14 cellular contexts compared by ENCODE assay signal in the genomic region with DNA sequence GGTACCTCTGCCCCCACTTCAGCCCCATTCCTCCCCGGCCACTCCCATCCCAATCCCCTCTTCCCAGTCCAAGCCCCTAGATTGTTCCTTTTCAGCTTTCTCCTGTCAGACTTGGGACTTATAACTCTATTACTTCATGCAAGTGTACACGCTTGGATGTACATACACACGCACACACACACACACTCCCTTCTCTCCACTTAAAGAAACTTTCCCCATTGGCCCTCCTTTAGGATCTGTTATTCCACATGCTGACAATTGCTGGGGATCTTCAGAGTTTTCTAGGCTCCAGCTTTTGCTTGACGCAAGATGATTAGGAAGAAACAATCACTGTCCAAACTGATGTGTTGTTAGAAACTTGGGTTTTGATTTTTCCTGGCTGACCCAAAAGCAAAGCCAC.
DNase-seq lines count a peak whose midpoint lies in the region; ATAC-seq and TF ChIP-seq lines count a peak whose summit lies in the region.
"Had no signal": no experiment of that assay in that cellular context is flagged by ENCODE, and none has a peak within 500 bp of the region (broad histone marks: within the 10 kb centered on the region; RNA-seq: fewer than 3 reads in every experiment).

No MANE protein-coding gene starts in this region.

- H3K27ac Mint-ChIP-seq in brain, result peak overlapping the region in 4 of 5 experiments; percentile 34 to 92 (median 78)

- H3K4me3 Mint-ChIP-seq in brain, result peak overlapping the region; percentile 67 to 76 (median 71)

- H3K27me3 ChIP-seq in ACC112 (ENCODE audit: insufficient read depth, low read length) (peaks cover 8% of the 10 kb centered on the region), neural cell (ENCODE audit: insufficient read depth, low read depth, low read length) (no peaks in the 10 kb centered on the region)

- H2AFZ ChIP-seq in ACC112 (ENCODE audit: low read length, unreplicated experiment) (no peak overlapping the region), neural cell (ENCODE audit: low read depth, low read length) (no peak overlapping the region)

- no peaks in the 10 kb centered on the region for H3K9me3 Mint-ChIP-seq in brain

- peaks cover 54% of the 10 kb centered on the region for H3K4me1 Mint-ChIP-seq in brain

- no peaks in the 10 kb centered on the region for H3K36me3 ChIP-seq in ACC112 (ENCODE audit: insufficient read depth, low read length)
- H3K36me3 ChIP-seq in neural cell (ENCODE audit: insufficient read depth, low read length), result no peaks in the 10 kb centered on the region
- no peaks in the 10 kb centered on the region for H3K36me3 ChIP-seq in mucosa of descending colon (ENCODE audit: low read depth)
- H3K36me3 ChIP-seq: stomach had no signal

- H3K27ac ChIP-seq in ACC112 (ENCODE audit: low read depth, low read length) (no peak overlapping the region), neural cell (ENCODE audit: low read length) (no peak overlapping the region)
- H3K27ac ChIP-seq: stomach had no signal

- H4K20me1 ChIP-seq in neural cell (ENCODE audit: insufficient read depth), result no peaks in the 10 kb centered on the region

- no peak for TF ChIP-seq EP300 in neural cell (conservative IDR thresholded peaks at IDR 0.05; ENCODE audit: poor library complexity, severe bottlenecking)

- peaks cover 30% of the 10 kb centered on the region for H3K4me1 ChIP-seq in ACC112 (ENCODE audit: control insufficient read depth, insufficient read depth, low read length, unreplicated experiment)
- no peaks in the 10 kb centered on the region for H3K4me1 ChIP-seq in mucosa of descending colon (ENCODE audit: low read depth)

- ATAC-seq in mucosa of descending colon (no peak), sciatic nerve (no peak)

- no peaks in the 10 kb centered on the region for H3K9me3 ChIP-seq in neural cell (ENCODE audit: low read length)
- H3K9me3 ChIP-seq in mucosa of descending colon, result no peaks in the 10 kb centered on the region
- H3K9me3 ChIP-seq: stomach had no signal

- 0 out of 2 replicates have a peak overlapping the region, but pooled peaks have one; percentile 11 for H3K4me3 ChIP-seq in ACC112 (ENCODE audit: low read depth, low read length)
- H3K4me3 ChIP-seq in GM08714 (ENCODE audit: low read length), result peak overlapping the region; percentile 13; the same call in 1 of the 2 replicates
- H3K4me3 ChIP-seq in neural cell (ENCODE audit: low read length), result peak overlapping the region; percentile 36
- no peak overlapping the region for H3K4me3 ChIP-seq in mucosa of descending colon
- H3K4me3 ChIP-seq: GM12878, stomach had no signal

- intact Hi-C loops in mucosa of descending colon (cut with DNase I, micrococcal nuclease) (no loop called here), sciatic nerve (cut with DNase I) (no loop called here)

- H3K79me2 ChIP-seq in ACC112 (ENCODE audit: control insufficient read depth, insufficient read depth, low read length, unreplicated experiment) (no peaks in the 10 kb centered on the region), neural cell (replicated peaks; ENCODE audit: insufficient read depth, low read length) (no peaks in the 10 kb centered on the region)

- H3K4me2 ChIP-seq in neural cell (ENCODE audit: low read length), result no peak overlapping the region

- DNase-seq in D341Med (ENCODE audit: low spot score), result no peak
- no peak for DNase-seq in NCI-H2196 (lab: John Stamatoyannopoulos, UW; ENCODE audit: unreplicated experiment)
- DNase-seq in mucosa of descending colon, result no peak
- no peak for DNase-seq in sciatic nerve (ENCODE audit: low spot score)
- DNase-seq: activated CD4-positive, CD25-positive, alpha-beta regulatory T cell; activated effector memory CD4-positive, alpha-beta T cell treated with Interleukin-2 at 50 U/mL for 16 hours; NCI-H187 treated with DMSO at 0.1 percent for 48 hours; SIG-M5; stomach had no signal

- H3K36me3 Mint-ChIP-seq in brain, result no peaks in the 10 kb centered on the region

- TF ChIP-seq CTCF in brain (conservative IDR thresholded peaks at IDR 0.05), result no peak
- no peak for TF ChIP-seq CTCF in neural cell (IDR thresholded peaks at IDR 0.05; ENCODE audit: poor library complexity, severe bottlenecking)
- TF ChIP-seq CTCF in mucosa of descending colon (IDR thresholded peaks at IDR 0.05), result no peak

- no peak overlapping the region for H3K9ac ChIP-seq in neural cell (ENCODE audit: low read length)

- H3F3A ChIP-seq in neural cell (ENCODE audit: insufficient read depth, low read length, poor library complexity, severe bottlenecking), result no peaks in the 10 kb centered on the region

- peaks cover 6% of the 10 kb centered on the region for H3K27me3 Mint-ChIP-seq in brain

- no peaks in the 10 kb centered on the region for H3K9me2 ChIP-seq in neural cell (ENCODE audit: insufficient read depth, low read length)

- TF ChIP-seq RAD21 in neural cell (conservative IDR thresholded peaks at IDR 0.05), result no peak

TF ChIP-seq in neural cell, 6 proteins besides CTCF, POLR2A, EP300 and RAD21:
- no peak for TF ChIP-seq POLR2AphosphoS5 (IDR thresholded peaks at IDR 0.05)
- TF ChIP-seq REST (IDR thresholded peaks at IDR 0.05; ENCODE audit: borderline replicate concordance), result no peak
- TF ChIP-seq SMC3 (conservative IDR thresholded peaks at IDR 0.05; ENCODE audit: poor library complexity), result no peak
- TF ChIP-seq EZH2 (IDR thresholded peaks at IDR 0.05; ENCODE audit: borderline replicate concordance, insufficient read depth, low read length, poor library complexity, severe bottlenecking), result no peak
